ENCODE assay signal across 8 cellular contexts in the genomic region with DNA sequence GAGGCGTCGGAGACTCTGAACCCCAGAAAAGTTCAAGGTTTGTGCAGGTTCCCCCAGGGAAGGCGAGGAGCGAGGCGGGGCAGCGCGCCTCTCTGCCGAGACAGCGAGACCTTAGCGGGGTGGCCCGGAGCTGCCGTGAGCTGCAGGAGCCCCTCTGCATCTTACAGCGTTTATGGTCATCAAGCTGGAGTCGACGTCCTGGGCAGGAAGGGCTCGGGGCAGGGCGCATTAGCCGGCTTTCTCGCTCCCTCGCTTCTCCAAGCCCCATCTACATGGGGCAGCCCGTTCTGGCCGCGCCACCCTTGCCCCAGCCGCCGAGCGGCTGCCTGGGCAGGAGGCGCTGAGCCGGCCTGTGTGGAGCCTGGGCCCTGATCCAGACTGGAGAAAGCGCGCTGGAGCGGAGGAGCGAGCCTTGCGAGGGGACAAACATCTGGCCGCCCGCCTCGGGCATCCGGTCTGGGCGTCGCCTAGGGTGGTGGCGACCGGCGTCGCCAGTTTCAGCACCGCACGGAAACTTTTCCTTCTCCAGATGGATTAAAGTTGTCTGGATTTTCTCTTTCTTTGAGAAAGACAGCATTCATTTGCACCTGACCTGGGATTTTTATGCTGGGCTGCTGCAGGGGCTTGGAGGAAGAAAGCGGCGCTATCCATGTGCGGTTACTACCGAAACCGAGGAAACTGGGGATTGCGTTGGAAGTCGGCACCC. TPM values are rescaled to one million over a fixed set of nuclear protein-coding genes. Genes with fewer than 3 reads are reported as not detected.
DNase-seq lines count a peak whose midpoint lies in the region; ATAC-seq, FAIRE-seq and TF ChIP-seq lines count a peak whose summit lies in the region.

No MANE protein-coding gene starts in this region.

- no peak overlapping the region for H3K4me3 ChIP-seq in RWPE2 (ENCODE audit: severe bottlenecking)

- intact Hi-C loops in posterior vena cava (cut with DNase I), result no loop called here

- H3K36me3 ChIP-seq in RWPE2 (ENCODE audit: low read depth), result no peaks in the 10 kb centered on the region

- H3K9me3 ChIP-seq in RWPE2 (ENCODE audit: severe bottlenecking), result no peaks in the 10 kb centered on the region

- no peak for TF ChIP-seq CTCF in RWPE2 (IDR thresholded peaks at IDR 0.05; ENCODE audit: poor library complexity, severe bottlenecking)

- ATAC-seq in RWPE2 (ENCODE audit: low read depth) (peak; percentile 31), HG02885 (IDR thresholded peaks at IDR 0.05; ENCODE audit: poor library complexity, unreplicated experiment) (no peak)

- TF ChIP-seq POLR2A in GM12891 (IDR thresholded peaks at IDR 0.05; ENCODE audit: low read depth, low read length), result no peak

- no peaks in the 10 kb centered on the region for H3K4me1 ChIP-seq in RWPE2 (ENCODE audit: insufficient read depth, poor library complexity, severe bottlenecking)

- peaks cover 93% of the 10 kb centered on the region for H3K27me3 ChIP-seq in RWPE2 (ENCODE audit: insufficient read depth, poor library complexity, severe bottlenecking)

- H3K27ac ChIP-seq in RWPE2 (ENCODE audit: poor library complexity, severe bottlenecking), result no peak overlapping the region

- no peak for FAIRE-seq in GM12891 (lab: Jason Lieb, UNC)
- no peak for FAIRE-seq in frontal cortex (lab: Jason Lieb, UNC)

- DNase-seq in GM12891 (ENCODE audit: insufficient read length, low spot score), result peak; percentile 37
- no peak for DNase-seq in RWPE2 (ENCODE audit: low spot score)
- peak; percentile 66 to 75 for DNase-seq in frontal cortex (ENCODE audit: low spot score in 2 of 2)
- peak; percentile 83 for DNase-seq in posterior vena cava (ENCODE audit: low spot score)
- DNase-seq in NK-92 (lab: John Stamatoyannopoulos, UW; ENCODE audit: unreplicated experiment), result no peak
- no peak for DNase-seq in UCSD-AML1 (lab: John Stamatoyannopoulos, UW; ENCODE audit: unreplicated experiment)
- DNase-seq in effector CD4-positive, alpha-beta T cell, result no peak

TF ChIP-seq in GM12891, 5 proteins besides CTCF, POLR2A, EP300 and RAD21:
- TF ChIP-seq SPI1 (IDR thresholded peaks at IDR 0.05; ENCODE audit: low read depth, low read length) (no peak), TAF1 (IDR thresholded peaks at IDR 0.05; ENCODE audit: low read depth, low read length) (no peak), POLR2AphosphoS5 (IDR thresholded peaks at IDR 0.05; ENCODE audit: low read depth, low read length) (no peak), POU2F2 (IDR thresholded peaks at IDR 0.05; ENCODE audit: low read depth, low read length) (no peak)

RNA-seq across cellular contexts. Expression of gene TMEM132E, which starts 0.8 kb away (rescaled TPM):
- polyA plus RNA-seq in GM12891 (2012; ENCODE audit: low read depth, missing spikeins), result not detected
- total RNA-seq in frontal cortex (1.6 TPM), posterior vena cava (under 1 TPM; 0.42 to 0.67 TPM)

Comparison
In these comparisons a context has a peak if more than half of its experiments do, and no peak if none do; other contexts are left out.
1. DNase-seq: peak in GM12891 (single experiment), frontal cortex (2 of 2) and posterior vena cava (single experiment); none in RWPE2 (single experiment), NK-92 (single experiment), UCSD-AML1 (single experiment) and effector CD4-positive, alpha-beta T cell (single experiment).